In the genomic region with DNA sequence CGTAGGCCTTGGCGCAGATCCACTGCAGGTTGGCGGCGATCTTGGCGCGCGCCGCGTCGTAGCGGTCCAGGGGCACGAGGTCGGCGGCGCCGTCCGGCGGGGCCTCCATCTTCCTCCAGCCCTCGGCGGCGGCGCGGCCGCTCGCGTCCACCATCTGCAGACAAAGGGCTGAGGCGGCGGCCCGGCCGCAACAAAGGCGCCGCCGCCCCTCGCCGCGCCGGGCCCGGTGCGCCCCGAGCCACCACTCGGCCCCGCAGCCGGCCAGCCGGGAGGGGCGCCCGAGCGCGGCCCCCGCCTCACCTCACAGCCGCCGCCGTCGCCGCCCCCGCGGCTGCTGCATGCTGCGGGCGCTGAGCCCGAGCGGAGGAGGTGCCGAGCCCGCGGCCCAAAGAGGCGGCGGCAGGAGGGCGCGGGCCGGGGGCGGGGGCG, we compare ENCODE assay signal across 8 cellular contexts. TPM values are rescaled to one million over a fixed set of nuclear protein-coding genes. Genes with fewer than 3 reads are reported as not detected.
DNase-seq lines count a peak whose midpoint lies in the region; ATAC-seq and TF ChIP-seq lines count a peak whose summit lies in the region.

No MANE protein-coding gene starts in this region.

- CTCF ChIA-PET in HEK293 (lab: Yijun Ruan, JAX) (no interaction called here), Panc1 (lab: Charles Lee) (interaction anchor here (0.7 kb wide), 1 partner anchor 52 kb away, joined by 5 read pairs; no protein-coding TSS in a partner anchor)

- BruUV-seq in Panc1 (replicated peaks; lab: Mats Ljungman, UMichigan), result no TSS peak

- H3K36me3 ChIP-seq in HEK293 (ENCODE audit: control insufficient read depth in 2 of 2, insufficient read depth in 1 of 2, low read length in 2 of 2) (peaks cover 5 to 39% of the 10 kb centered on the region in 2 experiments; a peak in 2 of 3 replicates), Panc1 (ENCODE audit: control insufficient read depth, insufficient read depth, low read length) (no peaks in the 10 kb centered on the region), gastroesophageal sphincter (peaks cover 0 to 16% of the 10 kb centered on the region in 2 donors), spleen (peaks cover 0 to 17% (median 4%) of the 10 kb centered on the region in 6 donors)

- intact Hi-C loops in Panc1 (cut with micrococcal nuclease; ENCODE audit: unreplicated experiment) (no loop called here), spleen (cut with DNase I; ENCODE audit: low total_unique reads) (loop anchor here (5.0 kb wide), 1 partner anchor 55 kb away; a partner anchor contains a TSS)

- no peak for TF ChIP-seq CTCF in HEK293 (tag by site-specific recombination; IDR thresholded peaks at IDR 0.05)
- no peak for TF ChIP-seq CTCF in Panc1 (IDR thresholded peaks at IDR 0.05)
- TF ChIP-seq CTCF in gastroesophageal sphincter (IDR thresholded peaks at IDR 0.05), result no peak
- no peak for TF ChIP-seq CTCF in spleen (IDR thresholded peaks at IDR 0.05 in 8 of 11, conservative IDR thresholded peaks at IDR 0.05 in 3 of 11)

- peak overlapping the region; percentile 73; the same call in 1 of the 2 replicates for H3K27ac ChIP-seq in HEK293 (ENCODE audit: extremely low read depth, low read depth, low read length)
- H3K27ac ChIP-seq in Panc1 (ENCODE audit: low read length), result no peak overlapping the region
- peak overlapping the region in 3 of 4 donors; percentile 77 to 87 (median 85) for H3K27ac ChIP-seq in gastroesophageal sphincter
- peak overlapping the region in 6 of 8 donors; percentile 15 to 92 (median 67) for H3K27ac ChIP-seq in spleen

- ATAC-seq in Panc1 (peak; percentile 42), gastroesophageal sphincter (peak; percentile 12)

- H3K4me1 ChIP-seq in HEK293 (ENCODE audit: control insufficient read depth, insufficient read depth, low read length) (no peaks in the 10 kb centered on the region; the same call in 1 of the 2 replicates), Panc1 (ENCODE audit: control insufficient read depth, insufficient read depth, low read length) (peaks cover 12% of the 10 kb centered on the region), gastroesophageal sphincter (peaks cover 0 to 64% (median 22%) of the 10 kb centered on the region in 3 donors), spleen (peaks cover 29 to 78% (median 60%) of the 10 kb centered on the region in 6 donors)

- TF ChIP-seq POLR2A in gastroesophageal sphincter (IDR thresholded peaks at IDR 0.05) (no peak), spleen (IDR thresholded peaks at IDR 0.05) (no peak)

- H3K4me3 ChIP-seq in HEK293 (ENCODE audit: low read depth, low read length) (peak overlapping the region; percentile 59), Panc1 (ENCODE audit: low read depth in 2 of 2, low read length in 2 of 2) (peak overlapping the region; percentile 34 to 56; a peak in 3 of 4 replicates), gastroesophageal sphincter (peak overlapping the region; percentile 84 to 93), spleen (peak overlapping the region; percentile 48 to 98 (median 71))

- H3K27me3 ChIP-seq in Panc1 (ENCODE audit: control insufficient read depth, insufficient read depth, low read length), result no peaks in the 10 kb centered on the region
- no peaks in the 10 kb centered on the region for H3K27me3 ChIP-seq in gastroesophageal sphincter
- H3K27me3 ChIP-seq in spleen (replicated peaks in 1 of 7), result no peaks in the 10 kb centered on the region

- no peaks in the 10 kb centered on the region for H3K9me3 ChIP-seq in HEK293 (ENCODE audit: control insufficient read depth, insufficient read depth, low read depth, low read length)
- peaks cover 3% of the 10 kb centered on the region; the same call in 1 of the 2 replicates for H3K9me3 ChIP-seq in Panc1 (ENCODE audit: control insufficient read depth, insufficient read depth, low read depth, low read length)
- no peaks in the 10 kb centered on the region for H3K9me3 ChIP-seq in gastroesophageal sphincter
- H3K9me3 ChIP-seq in spleen, result no peaks in the 10 kb centered on the region

- POLR2A ChIA-PET in HEK293 (lab: Yijun Ruan, JAX) (interaction anchor here (0.6 to 1.3 kb wide), 13 partner anchors 12 to 145 kb away, joined by 3 to 8 read pairs (median 4); a partner anchor contains a TSS), Panc1 (lab: Charles Lee) (interaction anchor here (0.6 kb wide), 2 partner anchors 10 to 102 kb away, joined by 4 to 5 read pairs; no protein-coding TSS in a partner anchor)

- DNase-seq in activated CD8-positive, alpha-beta memory T cell treated with anti-CD3 and anti-CD28 coated beads, Interleukin-2, amount 50 U/mL, for 4 hours, result peak; percentile 30
- no peak for DNase-seq in activated CD8-positive, alpha-beta memory T cell treated with anti-CD3 and anti-CD28 coated beads, Interleukin-2, amount 50 U/mL, for 48 hours
- DNase-seq in Panc1 (ENCODE audit: low read depth, low spot score) (no peak), spleen (peak; percentile 92), T-helper 9 cell (no peak), cerebellar cortex (ENCODE audit: low spot score) (no peak)

- TF ChIP-seq EP300 in gastroesophageal sphincter (IDR thresholded peaks at IDR 0.05), result no peak

- no CpG with 5 or more reads among the region's 70 CpGs for WGBS in gastroesophageal sphincter (ENCODE audit: low coverage in 1 of 2), 2 donors
- 0 to 2% (median 1%) methylated on average over 17 to 70 of the region's 70 CpGs; no CpG with 5 or more reads in 2 of the 5 donors for WGBS in spleen, 5 donors

- in situ Hi-C loops in Panc1 (cut with HindIII; ENCODE audit: low pct_unique_long_range_greater_than_20kb, low sequenced_read_pairs), result no loop called here

TF ChIP-seq in HEK293, 187 proteins besides CTCF, POLR2A, EP300 and RAD21:
- no peak for TF ChIP-seq ZNF16 (tag by site-specific recombination; IDR thresholded peaks at IDR 0.05; ENCODE audit: low read depth)

RNA-seq across cellular contexts. Expression of a gene that starts 0.3 kb away (rescaled TPM):
- total RNA-seq in Panc1 (2021; ENCODE audit: unreplicated experiment) (24.8 TPM), gastroesophageal sphincter (10 to 100 TPM; 27.5 to 49.2 (median 28.2) TPM), spleen (10 to 100 TPM; 18.6 to 34.3 (median 20.0) TPM)
- polyA plus RNA-seq in Panc1 (2012; ENCODE audit: insufficient read length), result 21.4 TPM
- 1 to 10 TPM; 2.4 to 4.1 (median 2.8) TPM for polyA plus RNA-seq in spleen

RNA-seq across cellular contexts. Expression of a gene that starts 54.2 kb away (rescaled TPM):
- 38.0 TPM for total RNA-seq in Panc1 (2021; ENCODE audit: unreplicated experiment)
- 36.0 TPM for polyA plus RNA-seq in Panc1 (2012; ENCODE audit: insufficient read length)
- total RNA-seq in gastroesophageal sphincter, result 10 to 100 TPM; 52.9 to 76.3 (median 63.5) TPM
- 10 to 100 TPM; 32.3 to 45.8 (median 34.0) TPM for total RNA-seq in spleen
- polyA plus RNA-seq in spleen, result 10 to 100 TPM; 28.0 to 45.3 (median 35.0) TPM

Comparison
In these comparisons a context has a peak if more than half of its experiments do, and no peak if none do; other contexts are left out.
1. DNase-seq: peak in activated CD8-positive, alpha-beta memory T cell treated with anti-CD3 and anti-CD28 coated beads, Interleukin-2, amount 50 U/mL, for 4 hours (single experiment) and spleen (single experiment); none in activated CD8-positive, alpha-beta memory T cell treated with anti-CD3 and anti-CD28 coated beads, Interleukin-2, amount 50 U/mL, for 48 hours (single experiment), Panc1 (single experiment), T-helper 9 cell (single experiment) and cerebellar cortex (single experiment).
2. Peak in every context shown above with its lines, with median percentiles within 50 percentile points of each other: H3K4me3 ChIP-seq.